ENCODE assay signal across 9 cellular contexts in the genomic region with DNA sequence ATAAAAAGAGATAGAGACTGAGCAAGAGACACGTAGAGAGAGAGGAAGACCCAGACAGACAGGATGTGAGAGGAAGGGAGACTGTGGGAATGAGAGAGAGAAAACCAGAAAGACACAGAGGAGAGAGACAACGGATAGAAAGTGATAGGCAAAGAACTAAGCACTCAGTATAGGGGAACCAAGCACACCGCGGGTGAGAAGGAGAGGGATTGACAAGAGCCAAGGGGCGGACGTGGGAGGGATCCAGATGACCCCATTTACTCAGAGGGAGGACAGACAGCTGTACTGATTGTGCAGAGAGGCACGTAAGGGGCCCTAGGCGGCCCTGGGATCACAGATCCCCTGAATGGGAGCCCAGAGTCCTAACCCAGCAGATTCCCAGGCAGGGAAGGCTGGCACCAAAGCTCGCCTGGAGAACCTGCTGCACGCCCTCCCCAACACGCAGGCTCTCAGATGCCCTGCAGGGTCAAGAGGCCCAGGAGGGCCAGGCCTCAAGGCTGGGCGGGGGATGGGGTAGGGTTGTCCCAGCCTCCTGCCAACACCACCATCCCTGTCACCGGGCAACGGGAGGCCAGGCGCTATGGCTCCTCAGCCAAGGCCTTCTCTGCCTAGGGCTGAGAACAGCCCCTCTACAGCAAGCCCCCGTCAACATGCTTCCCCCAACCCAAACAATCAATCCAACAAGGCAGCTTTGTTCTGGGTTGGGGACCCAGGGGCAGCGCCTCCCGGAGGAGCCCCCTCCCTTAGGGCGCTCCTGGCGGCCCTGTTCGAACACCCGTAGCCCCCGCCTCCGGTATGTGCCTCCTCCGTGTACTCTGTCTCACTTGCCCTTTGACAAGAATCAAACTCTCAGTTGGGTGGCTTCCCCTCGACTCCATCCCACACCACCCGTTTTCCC. TPM values are rescaled to one million over a fixed set of nuclear protein-coding genes. Genes with fewer than 3 reads are reported as not detected.
DNase-seq lines count a peak whose midpoint lies in the region; ATAC-seq, FAIRE-seq and TF ChIP-seq lines count a peak whose summit lies in the region.
"Had no signal": no experiment of that assay in that cellular context is flagged by ENCODE, and none has a peak within 500 bp of the region (broad histone marks: within the 10 kb centered on the region; RNA-seq: fewer than 3 reads in every experiment).

No MANE protein-coding gene starts in this region.

- H3K79me2 ChIP-seq in GM12878 (ENCODE audit: control insufficient read depth, insufficient read depth, low read length) = peaks cover 85% of the 10 kb centered on the region

- in situ Hi-C loops in GM12878 (cut with MboI) = no loop called here

- H3K9me3 ChIP-seq in GM12878 (replicated peaks; ENCODE audit: control insufficient read depth, insufficient read depth, low read length) = no peaks in the 10 kb centered on the region; the same call in 2 of the 3 replicates

- peak overlapping the region; percentile 79 for H3K4me3 Mint-ChIP-seq in mesothelial cell of epicardium

- FAIRE-seq in HTR-8/SVneo (lab: Jason Lieb, UNC) = peak; percentile 33
- no peak for FAIRE-seq in GM12878 (lab: Jason Lieb, UNC)
- FAIRE-seq: TTC549 had no signal

- H3K9ac ChIP-seq in GM12878 (ENCODE audit: control insufficient read depth, insufficient read depth, low read length) = peak overlapping the region; percentile 96

- H4K20me1 ChIP-seq in GM12878 (ENCODE audit: control insufficient read depth, insufficient read depth) = no peaks in the 10 kb centered on the region

- TF ChIP-seq CTCF in GM12878 (IDR thresholded peaks at IDR 0.05 in 2 of 3, conservative IDR thresholded peaks at IDR 0.05 in 1 of 3; ENCODE audit: control insufficient read depth in 2 of 3, extremely low read depth in 1 of 3, insufficient read depth in 1 of 3, low read depth in 3 of 3, low read length in 3 of 3) (no peak), mesothelial cell of epicardium (IDR thresholded peaks at IDR 0.05; ENCODE audit: unreplicated experiment) (no peak)

- no peak for TF ChIP-seq RAD21 in GM12878 (IDR thresholded peaks at IDR 0.05; ENCODE audit: insufficient read depth, low read depth, low read length)

- H3K4me1 Mint-ChIP-seq in mesothelial cell of epicardium = peaks cover 28% of the 10 kb centered on the region

- CTCF ChIA-PET in GM12878 (lab: Yijun Ruan, JAX) = interaction anchor here (1.2 to 14.3 kb wide), 6 partner anchors 13 to 33 kb away, joined by 3 to 115 read pairs (median 16); partner anchors contain the start of genes AUP1, DQX1 and HTRA2

- TF ChIP-seq POLR2A in GM12878 (IDR thresholded peaks at IDR 0.05; ENCODE audit: low read depth, low read length) = no peak

- SMC1A ChIA-PET in GM12878 (lab: Charles Lee; ENCODE audit: uncharacterized antibody, unreplicated experiment) = interaction anchor here (0.7 to 6.8 kb wide), 8 partner anchors 14 to 72 kb away, joined by 3 to 106 read pairs (median 18); partner anchors contain the start of genes AUP1 and HTRA2

- BruUV-seq in GM12878 (replicated peaks; lab: Mats Ljungman, UMichigan) = no TSS peak

- H3K27me3 Mint-ChIP-seq in mesothelial cell of epicardium (ENCODE audit: low read depth) = peaks cover 19% of the 10 kb centered on the region

- POLR2A ChIA-PET in GM12878 (lab: Charles Lee) = interaction anchor here (0.6 to 17.8 kb wide), 4 partner anchors 10 to 46 kb away, joined by 4 to 441 read pairs (median 7); partner anchors contain the start of gene PCGF1

- peaks cover 1 to 9% of the 10 kb centered on the region in 2 experiments; a peak in 2 of 4 replicates for H3K36me3 ChIP-seq in GM12878 (ENCODE audit: control insufficient read depth in 2 of 2, insufficient read depth in 2 of 2, low read length in 1 of 2)

- H3K36me3 Mint-ChIP-seq in mesothelial cell of epicardium = peaks cover 3% of the 10 kb centered on the region

- H2AFZ ChIP-seq in GM12878 (ENCODE audit: control insufficient read depth, low read depth, low read length) = peak overlapping the region; percentile 43

- no peaks in the 10 kb centered on the region for H3K9me3 Mint-ChIP-seq in mesothelial cell of epicardium

- peak overlapping the region; percentile 93 for H3K27ac ChIP-seq in GM12878 (ENCODE audit: control insufficient read depth, insufficient read depth)

- H3K27me3 ChIP-seq in GM12878 (replicated peaks in 1 of 2; ENCODE audit: control insufficient read depth in 2 of 2, insufficient read depth in 2 of 2, low read length in 1 of 2) = no peaks in the 10 kb centered on the region

- ATAC-seq in GM12878 (peak; percentile 27), esophagus mucosa (no peak)

- H3K4me3 ChIP-seq in GM12878 = peak overlapping the region; percentile 95

- 17% methylated on average over 27 of the region's 27 CpGs for WGBS in GM12878 (ENCODE audit: insufficient coverage, insufficient replicate concordance, low lambda C conversion rate, missing lambda C conversion rate)

- no peak; a peak in 1 of 4 replicates for TF ChIP-seq EP300 in GM12878 (IDR thresholded peaks at IDR 0.05; ENCODE audit: borderline replicate concordance in 1 of 2, control insufficient read depth in 1 of 2, low read depth in 2 of 2, low read length in 2 of 2)

- H3K27ac Mint-ChIP-seq in mesothelial cell of epicardium = peak overlapping the region; percentile 77

- H3K4me1 ChIP-seq in GM12878 (ENCODE audit: control insufficient read depth, insufficient read depth, low read length) = peaks cover 33% of the 10 kb centered on the region

- intact Hi-C loops in GM12878 (cut with micrococcal nuclease; ENCODE audit: unreplicated experiment) = loop anchor here (2.0 kb wide), 1 partner anchor 32 kb away; no protein-coding TSS in a partner anchor

- DNase-seq in EH (ENCODE audit: low read depth) (peak; percentile 54), HTR-8/SVneo (ENCODE audit: insufficient read length, low spot score) (no peak), GM12878 (ENCODE audit: low read depth, low spot score) (no peak), mesothelial cell of epicardium (ENCODE audit: low spot score in 2 of 2, unreplicated experiment in 2 of 2) (no peak), mesenteric fat pad (ENCODE audit: low spot score) (no peak), iPS-NIHi11 (ENCODE audit: low spot score) (no peak), NCI-H1930 (lab: John Stamatoyannopoulos, UW) (no peak)

- H3K4me2 ChIP-seq in GM12878 (ENCODE audit: control insufficient read depth, insufficient read depth) = peak overlapping the region; percentile 95

- RAD21 ChIA-PET in GM12878 (lab: Charles Lee; ENCODE audit: unreplicated experiment) = interaction anchor here (1.2 to 8.6 kb wide), 6 partner anchors 14 to 33 kb away, joined by 4 to 96 read pairs (median 38); partner anchors contain the start of genes AUP1 and HTRA2

RNA-seq across cellular contexts. Expression of gene LOXL3, which starts 0.6 kb away (rescaled TPM):
- total RNA-seq in GM12878 (2013; cell fraction: nucleolus; rRNA removed) = 28.1 and 32.7 TPM in 2 replicates
- total RNA-seq in GM12878 (2014; rRNA removed) = 19.4 and 22.2 TPM in 2 replicates
- 11.9 TPM in 2 replicates for total RNA-seq in GM12878 (2014; rRNA removed; fragmentation: Illumina TruSeq; extraction: Trizol)
- 25.1 and 29.0 TPM in 2 replicates for total RNA-seq in GM12878 (2021)
- 6.5 TPM for polyA plus RNA-seq in GM12878 (2011; ENCODE audit: low read depth)
- polyA plus RNA-seq in GM12878 (2011; rRNA removed) = 37.6 and 40.9 TPM in 2 replicates
- 50.1 and 55.1 TPM in 2 replicates for polyA plus RNA-seq in GM12878 (2011; cell fraction: cytosol; rRNA removed)
- polyA plus RNA-seq in GM12878 (2011; cell fraction: nucleus; rRNA removed) = 99.3 and 126 TPM in 2 replicates
- 13.4 and 15.8 TPM in 2 replicates for polyA plus RNA-seq in GM12878 (2012)
- 16.2 and 16.6 TPM in 2 replicates for polyA plus RNA-seq in GM12878 (2014; fragmentation: Illumina TruSeq; extraction: Trizol)
- 1 to 10 TPM; 6.2 to 6.7 TPM for polyA plus RNA-seq in GM12878 (2014; fragmentation: Nextera tagmentation; extraction: Ambion mirVana)
- polyA plus RNA-seq in GM12878 (2014; rRNA removed) = 32.8 and 33.3 TPM in 2 replicates
- polyA plus RNA-seq in GM12878 (2016; fragmentation: Nextera tagmentation; extraction: Ambion mirVana) = 10 to 100 TPM; 27.3 to 31.2 TPM
- 35.9 and 53.6 TPM in 2 replicates for polyA minus RNA-seq in GM12878 (2011; rRNA and poly(A)+ RNA removed)
- polyA minus RNA-seq in GM12878 (2011; cell fraction: cytosol; rRNA and poly(A)+ RNA removed) = 12.8 and 14.6 TPM in 2 replicates
- 21.5 and 28.7 TPM in 2 replicates for polyA minus RNA-seq in GM12878 (2011; cell fraction: nucleus; rRNA and poly(A)+ RNA removed)
- total RNA-seq in mesothelial cell of epicardium = 20.3 to 26.7 TPM (median 21.9 TPM) in 3 replicates
- 8.2 TPM for total RNA-seq in mesenteric fat pad
- total RNA-seq in esophagus mucosa = 0.52 TPM

RNA-seq across cellular contexts. Expression of gene DOK1, which starts 1.4 kb away (rescaled TPM):
- 32.8 and 37.1 TPM in 2 replicates for total RNA-seq in GM12878 (2013; cell fraction: nucleolus; rRNA removed)
- 90.7 and 104 TPM in 2 replicates for total RNA-seq in GM12878 (2014; rRNA removed)
- total RNA-seq in GM12878 (2014; rRNA removed; fragmentation: Illumina TruSeq; extraction: Trizol) = 28.3 and 31.0 TPM in 2 replicates
- 82.2 and 91.5 TPM in 2 replicates for total RNA-seq in GM12878 (2021)
- polyA plus RNA-seq in GM12878 (2011; ENCODE audit: low read depth) = 17.7 TPM
- polyA plus RNA-seq in GM12878 (2011; rRNA removed) = 17.6 and 30.8 TPM in 2 replicates
- polyA plus RNA-seq in GM12878 (2011; cell fraction: cytosol; rRNA removed) = 38.2 and 54.7 TPM in 2 replicates
- 79.5 and 102 TPM in 2 replicates for polyA plus RNA-seq in GM12878 (2011; cell fraction: nucleus; rRNA removed)
- polyA plus RNA-seq in GM12878 (2012) = 45.5 and 50.5 TPM in 2 replicates
- polyA plus RNA-seq in GM12878 (2014; fragmentation: Illumina TruSeq; extraction: Trizol) = 13.3 and 40.3 TPM in 2 replicates
- polyA plus RNA-seq in GM12878 (2014; fragmentation: Nextera tagmentation; extraction: Ambion mirVana) = 1 to 10 TPM; 1.4 to 6.3 TPM
- 79.1 and 99.6 TPM in 2 replicates for polyA plus RNA-seq in GM12878 (2014; rRNA removed)
- 10 to 100 TPM; 81.6 to 89.4 TPM for polyA plus RNA-seq in GM12878 (2016; fragmentation: Nextera tagmentation; extraction: Ambion mirVana)
- 19.7 and 49.8 TPM in 2 replicates for polyA minus RNA-seq in GM12878 (2011; rRNA and poly(A)+ RNA removed)
- polyA minus RNA-seq in GM12878 (2011; cell fraction: cytosol; rRNA and poly(A)+ RNA removed) = 18.7 and 22.8 TPM in 2 replicates
- polyA minus RNA-seq in GM12878 (2011; cell fraction: nucleus; rRNA and poly(A)+ RNA removed) = 38.7 and 57.0 TPM in 2 replicates
- 10.7 to 11.9 TPM (median 10.8 TPM) in 3 replicates for total RNA-seq in mesothelial cell of epicardium
- 38.2 TPM for total RNA-seq in mesenteric fat pad
- 0.56 TPM for total RNA-seq in esophagus mucosa

RNA-seq across cellular contexts. Expression of gene HTRA2, which starts 23.4 kb away (rescaled TPM):
- 41.0 and 54.6 TPM in 2 replicates for total RNA-seq in GM12878 (2013; cell fraction: nucleolus; rRNA removed)
- total RNA-seq in GM12878 (2014; rRNA removed) (73.9 and 77.4 TPM in 2 replicates), GM12878 (2014; rRNA removed; fragmentation: Illumina TruSeq; extraction: Trizol) (48.7 and 51.8 TPM in 2 replicates), GM12878 (2021) (62.2 and 64.5 TPM in 2 replicates), mesothelial cell of epicardium (25.1 to 26.1 TPM (median 25.7 TPM) in 3 replicates), mesenteric fat pad (35.8 TPM), esophagus mucosa (17.9 TPM)
- polyA plus RNA-seq in GM12878 (2011; ENCODE audit: low read depth) = 24.0 TPM
- polyA plus RNA-seq in GM12878 (2011; rRNA removed) (34.3 and 46.9 TPM in 2 replicates), GM12878 (2014; fragmentation: Illumina TruSeq; extraction: Trizol) (39.7 and 45.1 TPM in 2 replicates), GM12878 (2014; fragmentation: Nextera tagmentation; extraction: Ambion mirVana) (10 to 100 TPM; 42.3 to 46.4 TPM), GM12878 (2014; rRNA removed) (68.3 and 70.5 TPM in 2 replicates), GM12878 (2016; fragmentation: Nextera tagmentation; extraction: Ambion mirVana) (10 to 100 TPM; 60.6 to 61.4 TPM)
- 68.5 and 72.9 TPM in 2 replicates for polyA plus RNA-seq in GM12878 (2011; cell fraction: cytosol; rRNA removed)
- polyA plus RNA-seq in GM12878 (2011; cell fraction: nucleus; rRNA removed) = 110 and 113 TPM in 2 replicates
- 41.1 and 51.2 TPM in 2 replicates for polyA plus RNA-seq in GM12878 (2012)
- 47.2 and 71.4 TPM in 2 replicates for polyA minus RNA-seq in GM12878 (2011; rRNA and poly(A)+ RNA removed)
- 13.1 and 14.5 TPM in 2 replicates for polyA minus RNA-seq in GM12878 (2011; cell fraction: cytosol; rRNA and poly(A)+ RNA removed)
- polyA minus RNA-seq in GM12878 (2011; cell fraction: nucleus; rRNA and poly(A)+ RNA removed) = 44.7 and 56.4 TPM in 2 replicates

RNA-seq across cellular contexts. Expression of gene AUP1, which starts 23.7 kb away (rescaled TPM):
- 142 and 147 TPM in 2 replicates for total RNA-seq in GM12878 (2013; cell fraction: nucleolus; rRNA removed)
- total RNA-seq in GM12878 (2014; rRNA removed) = 151 and 152 TPM in 2 replicates
- total RNA-seq in GM12878 (2014; rRNA removed; fragmentation: Illumina TruSeq; extraction: Trizol) = 104 and 107 TPM in 2 replicates
- total RNA-seq in GM12878 (2021) = 127 and 128 TPM in 2 replicates
- polyA plus RNA-seq in GM12878 (2011; ENCODE audit: low read depth) = 55.2 TPM
- 71.4 and 106 TPM in 2 replicates for polyA plus RNA-seq in GM12878 (2011; rRNA removed)
- polyA plus RNA-seq in GM12878 (2011; cell fraction: cytosol; rRNA removed) = 160 and 189 TPM in 2 replicates
- polyA plus RNA-seq in GM12878 (2011; cell fraction: nucleus; rRNA removed) = 745 and 873 TPM in 2 replicates
- polyA plus RNA-seq in GM12878 (2012) = 109 and 110 TPM in 2 replicates
- polyA plus RNA-seq in GM12878 (2014; fragmentation: Illumina TruSeq; extraction: Trizol) = 137 and 147 TPM in 2 replicates
- 10 to 100 TPM; 39.1 to 56.5 TPM for polyA plus RNA-seq in GM12878 (2014; fragmentation: Nextera tagmentation; extraction: Ambion mirVana)
- 212 and 215 TPM in 2 replicates for polyA plus RNA-seq in GM12878 (2014; rRNA removed)
- 100 to 1,000 TPM; 187 to 204 TPM for polyA plus RNA-seq in GM12878 (2016; fragmentation: Nextera tagmentation; extraction: Ambion mirVana)
- polyA minus RNA-seq in GM12878 (2011; rRNA and poly(A)+ RNA removed) = 80.1 and 134 TPM in 2 replicates
- 40.2 and 55.4 TPM in 2 replicates for polyA minus RNA-seq in GM12878 (2011; cell fraction: cytosol; rRNA and poly(A)+ RNA removed)
- 167 and 238 TPM in 2 replicates for polyA minus RNA-seq in GM12878 (2011; cell fraction: nucleus; rRNA and poly(A)+ RNA removed)
- 86.2 to 89.4 TPM (median 86.8 TPM) in 3 replicates for total RNA-seq in mesothelial cell of epicardium
- total RNA-seq in mesenteric fat pad = 112 TPM
- total RNA-seq in esophagus mucosa = 74.2 TPM

RNA-seq across cellular contexts. Expression of gene DQX1, which starts 27.1 kb away (rescaled TPM):
- 1.8 and 2.2 TPM in 2 replicates for total RNA-seq in GM12878 (2013; cell fraction: nucleolus; rRNA removed)
- total RNA-seq in GM12878 (2014; rRNA removed) (0.34 and 1.2 TPM in 2 replicates), GM12878 (2014; rRNA removed; fragmentation: Illumina TruSeq; extraction: Trizol) (0.67 and 0.78 TPM in 2 replicates), GM12878 (2021) (0.85 and 0.98 TPM in 2 replicates), mesothelial cell of epicardium (0.16 to 0.42 TPM (median 0.29 TPM) in 3 replicates), mesenteric fat pad (not detected), esophagus mucosa (5.6 TPM)
- 1.1 TPM for polyA plus RNA-seq in GM12878 (2011; ENCODE audit: low read depth)
- polyA plus RNA-seq in GM12878 (2011; rRNA removed) (0.46 and 0.87 TPM in 2 replicates), GM12878 (2014; fragmentation: Illumina TruSeq; extraction: Trizol) (0.96 and 1.7 TPM in 2 replicates), GM12878 (2014; fragmentation: Nextera tagmentation; extraction: Ambion mirVana) (under 1 TPM; 0.63 to 0.73 TPM), GM12878 (2014; rRNA removed) (1.5 and 1.6 TPM in 2 replicates), GM12878 (2016; fragmentation: Nextera tagmentation; extraction: Ambion mirVana) (1 to 10 TPM; 1.1 to 2.1 TPM)
- 0.60 and 0.79 TPM in 2 replicates for polyA plus RNA-seq in GM12878 (2011; cell fraction: cytosol; rRNA removed)
- 7.3 and 10.0 TPM in 2 replicates for polyA plus RNA-seq in GM12878 (2011; cell fraction: nucleus; rRNA removed)
- polyA plus RNA-seq in GM12878 (2012) = 1.2 TPM in 2 replicates
- polyA minus RNA-seq in GM12878 (2011; rRNA and poly(A)+ RNA removed) = 0.46 and 1.0 TPM in 2 replicates
- not detected in 2 replicates for polyA minus RNA-seq in GM12878 (2011; cell fraction: cytosol; rRNA and poly(A)+ RNA removed)
- polyA minus RNA-seq in GM12878 (2011; cell fraction: nucleus; rRNA and poly(A)+ RNA removed) = 1.9 and 2.1 TPM in 2 replicates
